ENCODE assay signal across 32 cellular contexts in genomic region chr5:129438322-129438721, GRCh38. TPM values are rescaled to one million over a fixed set of nuclear protein-coding genes. Genes with fewer than 3 reads are reported as not detected.
"Had no signal": no experiment of that assay in that cellular context is flagged by ENCODE, and none has a peak within 500 bp of the region (broad histone marks: within the 10 kb centered on the region; RNA-seq: fewer than 3 reads in every experiment).

No MANE protein-coding gene starts in this region.

- DNase-seq: activated CD4-positive, alpha-beta memory T cell treated with anti-CD3 and anti-CD28 coated beads, Interleukin-2, amount 10 ng/mL, durations not matched to agents 7 days and 5 days; activated CD4-positive, alpha-beta T cell treated with anti-CD3 and anti-CD28 coated beads for 1 hour; activated CD4-positive, alpha-beta T cell treated with anti-CD3 and anti-CD28 coated beads for 48 hours; activated CD4-positive, CD25-positive, alpha-beta regulatory T cell; activated CD8-positive, alpha-beta memory T cell treated with anti-CD3 and anti-CD28 coated beads for 24 hours; activated CD8-positive, alpha-beta memory T cell treated with anti-CD3 and anti-CD28 coated beads, Interleukin-2, amount 10 ng/mL, durations not matched to agents 7 days and 5 days; activated CD8-positive, alpha-beta memory T cell treated with anti-CD3 and anti-CD28 coated beads, Interleukin-2, amount 50 U/mL, for 48 hours; activated effector memory CD4-positive, alpha-beta T cell treated with Interleukin-2 at 50 U/mL for 16 hours; activated naive CD4-positive, alpha-beta T cell treated with anti-CD3 and anti-CD28 coated beads, Interleukin-2, amount 10 ng/mL, durations not matched to agents 7 days and 5 days; activated naive CD8-positive, alpha-beta T cell treated with anti-CD3 and anti-CD28 coated beads, Interleukin-2, amount 50 U/mL, for 24 hours; activated T-cell treated with anti-CD3 and anti-CD28 coated beads, Interleukin-2, amount 50 U/mL, for 48 hours; amniotic stem cell; aorta; caudate nucleus; cerebellar nuclear complex; KG1; NCI-H1105; NCI-H1417 treated with DMSO at 0.1 percent for 48 hours; NCI-H187 treated with DMSO at 0.1 percent for 48 hours; NCI-H2081; NCI-H345; NCI-H524 treated with DMSO at 0.1 percent for 48 hours; NK-92 treated with Interleukin-12 subunit alpha and Interleukin-12 subunit beta, amount 100 ng/mL, for 24 hours; OCI-M1; Right ventricle myocardium superior; SW 1271; T-helper 1 cell; T-helper 2 cell; T-helper 9 cell had no signal

- ATAC-seq: activated CD8-positive, alpha-beta memory T cell treated with anti-CD3 and anti-CD28 coated beads, Interleukin-2, amount 10 ng/mL, durations not matched to agents 7 days and 5 days; activated naive CD8-positive, alpha-beta T cell treated with anti-CD3 and anti-CD28 coated beads, Interleukin-2, amount 50 U/mL, for 24 hours had no signal

- H3K27ac ChIP-seq: VCaP had no signal

RNA-seq across cellular contexts. Expression of gene ADAMTS19, which starts 21.8 kb away (rescaled TPM):
- total RNA-seq: activated CD4-positive, alpha-beta memory T cell treated with anti-CD3 and anti-CD28 coated beads, Interleukin-2, amount 10 ng/mL, durations not matched to agents 7 days and 5 days; activated CD8-positive, alpha-beta memory T cell treated with anti-CD3 and anti-CD28 coated beads, Interleukin-2, amount 10 ng/mL, durations not matched to agents 7 days and 5 days; LHCN-M2; NCI-H460 had no signal
